10 cellular contexts compared by ENCODE assay signal in genomic region chr6:44254201-44254956, GRCh38. TPM values are rescaled to one million over a fixed set of nuclear protein-coding genes. Genes with fewer than 3 reads are reported as not detected.
DNase-seq lines count a peak whose midpoint lies in the region; ATAC-seq, FAIRE-seq and TF ChIP-seq lines count a peak whose summit lies in the region.
"Had no signal": no experiment of that assay in that cellular context is flagged by ENCODE, and none has a peak within 500 bp of the region (broad histone marks: within the 10 kb centered on the region; RNA-seq: fewer than 3 reads in every experiment).

No MANE protein-coding gene starts in this region.

- no peak overlapping the region for H3K27ac ChIP-seq in CD4-positive, CD25-positive, alpha-beta regulatory T cell (ENCODE audit: insufficient read depth, low read length, poor library complexity, severe bottlenecking)
- H3K27ac ChIP-seq in HEK293 (ENCODE audit: extremely low read depth, low read depth, low read length): no peak overlapping the region

- intact Hi-C loops in activated CD8-positive, alpha-beta T cell treated with anti-CD3 and anti-CD28 coated beads for 36 hours (cut with micrococcal nuclease): no loop called here

- no peak for ATAC-seq in CD4-positive, CD25-positive, alpha-beta regulatory T cell (ENCODE audit: low read depth in 2 of 2)
- ATAC-seq in activated CD8-positive, alpha-beta T cell treated with anti-CD3 and anti-CD28 coated beads for 36 hours: peak; percentile 1
- no peak for ATAC-seq in naive thymus-derived CD8-positive, alpha-beta T cell

- no peaks in the 10 kb centered on the region for H3K27me3 Mint-ChIP-seq in CD4-positive, CD25-positive, alpha-beta regulatory T cell
- H3K27me3 Mint-ChIP-seq in activated CD8-positive, alpha-beta T cell treated with anti-CD3 and anti-CD28 coated beads for 36 hours: no peaks in the 10 kb centered on the region
- H3K27me3 Mint-ChIP-seq in naive thymus-derived CD8-positive, alpha-beta T cell: no peaks in the 10 kb centered on the region

- CTCF ChIA-PET in HEK293 (lab: Yijun Ruan, JAX): interaction anchor here (0.6 to 3.2 kb wide), 23 partner anchors 8 to 1805 kb away, joined by 3 to 35 read pairs (median 4); partner anchors contain the start of genes AARS2 and SLC29A1
- CTCF ChIA-PET in activated CD8-positive, alpha-beta T cell treated with anti-CD3 and anti-CD28 coated beads for 36 hours (lab: Charles Lee): interaction anchor here (0.8 to 3.2 kb wide), 8 partner anchors 7 to 159 kb away, joined by 3 to 12 read pairs (median 6); no protein-coding TSS in a partner anchor

- no peak overlapping the region for H3K4me3 ChIP-seq in CD4-positive, CD25-positive, alpha-beta regulatory T cell (ENCODE audit: low read depth, low read length)
- no peak overlapping the region for H3K4me3 ChIP-seq in HEK293 (ENCODE audit: low read depth, low read length)

- H3K36me3 Mint-ChIP-seq in CD4-positive, CD25-positive, alpha-beta regulatory T cell: peaks cover 41% of the 10 kb centered on the region
- H3K36me3 Mint-ChIP-seq in activated CD8-positive, alpha-beta T cell treated with anti-CD3 and anti-CD28 coated beads for 36 hours (ENCODE audit: low read depth): peaks cover 56% of the 10 kb centered on the region
- peaks cover 8 to 70% (median 27%) of the 10 kb centered on the region in 3 donors for H3K36me3 Mint-ChIP-seq in naive thymus-derived CD8-positive, alpha-beta T cell

- H3K9me3 Mint-ChIP-seq in CD4-positive, CD25-positive, alpha-beta regulatory T cell: no peaks in the 10 kb centered on the region
- H3K9me3 Mint-ChIP-seq in activated CD8-positive, alpha-beta T cell treated with anti-CD3 and anti-CD28 coated beads for 36 hours: no peaks in the 10 kb centered on the region
- no peaks in the 10 kb centered on the region for H3K9me3 Mint-ChIP-seq in naive thymus-derived CD8-positive, alpha-beta T cell

- H3K4me3 Mint-ChIP-seq in CD4-positive, CD25-positive, alpha-beta regulatory T cell: peak overlapping the region in 3 of 4 donors; percentile 34 to 98 (median 65)
- H3K4me3 Mint-ChIP-seq in activated CD8-positive, alpha-beta T cell treated with anti-CD3 and anti-CD28 coated beads for 36 hours: peak overlapping the region; percentile 11
- peak overlapping the region in 6 of 10 donors; percentile 22 to 85 (median 71) for H3K4me3 Mint-ChIP-seq in naive thymus-derived CD8-positive, alpha-beta T cell

- peaks cover 6 to 83% (median 49%) of the 10 kb centered on the region in 4 donors for H3K4me1 Mint-ChIP-seq in CD4-positive, CD25-positive, alpha-beta regulatory T cell
- H3K4me1 Mint-ChIP-seq in activated CD8-positive, alpha-beta T cell treated with anti-CD3 and anti-CD28 coated beads for 36 hours (ENCODE audit: low read depth): peaks cover 75% of the 10 kb centered on the region
- peaks cover 51 to 88% (median 79%) of the 10 kb centered on the region in 4 donors for H3K4me1 Mint-ChIP-seq in naive thymus-derived CD8-positive, alpha-beta T cell

- H3K4me1 ChIP-seq in CD4-positive, CD25-positive, alpha-beta regulatory T cell (ENCODE audit: control insufficient read depth, insufficient read depth, low read length, poor library complexity, severe bottlenecking): peaks cover 29% of the 10 kb centered on the region
- no peaks in the 10 kb centered on the region for H3K4me1 ChIP-seq in HEK293 (ENCODE audit: control insufficient read depth, insufficient read depth, low read length)

- TF ChIP-seq CTCF in HEK293 (tag by site-specific recombination; IDR thresholded peaks at IDR 0.05) (no peak), D721Med (IDR thresholded peaks at IDR 0.05; ENCODE audit: insufficient read depth, missing control alignments) (no peak)
- TF ChIP-seq CTCF in activated CD8-positive, alpha-beta T cell treated with anti-CD3 and anti-CD28 coated beads for 36 hours (IDR thresholded peaks at IDR 0.05): no peak

- no peak for DNase-seq in CD4-positive, CD25-positive, alpha-beta regulatory T cell
- peak; percentile 28 for DNase-seq in activated CD8-positive, alpha-beta T cell treated with anti-CD3 and anti-CD28 coated beads for 36 hours
- DNase-seq in naive thymus-derived CD8-positive, alpha-beta T cell: no peak
- no peak for DNase-seq in NCI-H748 treated with DMSO at 0.1 percent for 48 hours (lab: John Stamatoyannopoulos, UW)
- no peak for DNase-seq in NCI-H2196 treated with DMSO at 0.1 percent for 48 hours (lab: John Stamatoyannopoulos, UW; ENCODE audit: unreplicated experiment)
- no peak for DNase-seq in D721Med (ENCODE audit: insufficient read length, low spot score)
- DNase-seq in NCI-H446 treated with DMSO at 0.1 percent for 48 hours (lab: John Stamatoyannopoulos, UW): no peak
- DNase-seq: cortex of kidney, NCI-H226 had no signal

- peak overlapping the region in 2 of 3 donors; percentile 76 to 79 for H3K27ac Mint-ChIP-seq in CD4-positive, CD25-positive, alpha-beta regulatory T cell
- peak overlapping the region; percentile 85 for H3K27ac Mint-ChIP-seq in activated CD8-positive, alpha-beta T cell treated with anti-CD3 and anti-CD28 coated beads for 36 hours
- peak overlapping the region in 9 of 10 donors; percentile 19 to 93 (median 74) for H3K27ac Mint-ChIP-seq in naive thymus-derived CD8-positive, alpha-beta T cell

- no peaks in the 10 kb centered on the region for H3K9me3 ChIP-seq in CD4-positive, CD25-positive, alpha-beta regulatory T cell (ENCODE audit: control insufficient read depth in 2 of 2, low read length in 2 of 2)
- no peaks in the 10 kb centered on the region for H3K9me3 ChIP-seq in HEK293 (ENCODE audit: control insufficient read depth, insufficient read depth, low read depth, low read length)

- no peak for FAIRE-seq in D721Med (lab: Jason Lieb, UNC)

- POLR2A ChIA-PET in HEK293 (lab: Yijun Ruan, JAX): interaction anchor here (0.6 to 3.7 kb wide), 5 partner anchors 8 to 40 kb away, joined by 3 to 131 read pairs (median 7); partner anchors contain the start of genes HSP90AB1 and SLC29A1
- POLR2A ChIA-PET in activated CD8-positive, alpha-beta T cell treated with anti-CD3 and anti-CD28 coated beads for 36 hours (lab: Charles Lee): interaction anchor here (0.8 to 17.2 kb wide), 13 partner anchors 8 to 81 kb away, joined by 3 to 486 read pairs (median 4); partner anchors contain the start of genes AARS2, HSP90AB1 and SLC29A1
- POLR2A ChIA-PET in naive thymus-derived CD8-positive, alpha-beta T cell (lab: Charles Lee): interaction anchor here (0.5 to 5.9 kb wide), 6 partner anchors 8 to 1507 kb away, joined by 3 to 156 read pairs (median 3); partner anchors contain the start of gene HSP90AB1

- H3K36me3 ChIP-seq in CD4-positive, CD25-positive, alpha-beta regulatory T cell (ENCODE audit: control insufficient read depth, insufficient read depth, low read length): peaks cover 67% of the 10 kb centered on the region
- H3K36me3 ChIP-seq in HEK293 (ENCODE audit: control insufficient read depth in 2 of 2, insufficient read depth in 1 of 2, low read length in 2 of 2): peaks cover 23 to 74% of the 10 kb centered on the region in 2 experiments

- H3K27me3 ChIP-seq in CD4-positive, CD25-positive, alpha-beta regulatory T cell (ENCODE audit: control insufficient read depth, insufficient read depth, low read length): no peaks in the 10 kb centered on the region

TF ChIP-seq in HEK293, 187 proteins besides CTCF, POLR2A, EP300 and RAD21 (continues in another document):
- TF ChIP-seq ZNF776 (tag by site-specific recombination; IDR thresholded peaks at IDR 0.05; ENCODE audit: borderline replicate concordance) (no peak), ZNF571 (tag by site-specific recombination; IDR thresholded peaks at IDR 0.05) (no peak), ZFP37 (tag by site-specific recombination; IDR thresholded peaks at IDR 0.05) (no peak), EGR2 (tag by site-specific recombination; IDR thresholded peaks at IDR 0.05; ENCODE audit: low read depth) (0 out of 2 replicates have a peak, but pooled peaks have one; percentile 9), ZNF366 (tag by site-specific recombination; conservative IDR thresholded peaks at IDR 0.05) (0 out of 2 replicates have a peak, but pooled peaks have one; percentile 16)

RNA-seq across cellular contexts. Expression of gene SLC35B2, which starts 2.9 kb away (rescaled TPM):
- 14.8 TPM for total RNA-seq in CD4-positive, CD25-positive, alpha-beta regulatory T cell
- polyA plus RNA-seq in CD4-positive, CD25-positive, alpha-beta regulatory T cell: 10 to 100 TPM; 33.0 to 42.4 (median 36.8) TPM
- 10 to 100 TPM; 15.4 to 16.7 TPM for total RNA-seq in activated CD8-positive, alpha-beta T cell treated with anti-CD3 and anti-CD28 coated beads for 36 hours
- 10 to 100 TPM; 18.0 to 18.3 TPM for total RNA-seq in naive thymus-derived CD8-positive, alpha-beta T cell
- 10 to 100 TPM; 31.9 to 40.1 (median 39.0) TPM for polyA plus RNA-seq in naive thymus-derived CD8-positive, alpha-beta T cell

RNA-seq across cellular contexts. Expression of gene HSP90AB1, which starts 7.5 kb away (rescaled TPM):
- total RNA-seq in CD4-positive, CD25-positive, alpha-beta regulatory T cell: 399 TPM
- 100 to 1,000 TPM; 264 to 426 (median 333) TPM for polyA plus RNA-seq in CD4-positive, CD25-positive, alpha-beta regulatory T cell
- 1,000 to 10,000 TPM; 2,124 to 2,130 TPM for total RNA-seq in activated CD8-positive, alpha-beta T cell treated with anti-CD3 and anti-CD28 coated beads for 36 hours
- total RNA-seq in naive thymus-derived CD8-positive, alpha-beta T cell: 100 to 1,000 TPM; 480 to 502 TPM
- polyA plus RNA-seq in naive thymus-derived CD8-positive, alpha-beta T cell: 100 to 1,000 TPM; 420 to 607 (median 518) TPM

RNA-seq across cellular contexts. Expression of gene NFKBIE, which starts 11.0 kb away (rescaled TPM):
- total RNA-seq in CD4-positive, CD25-positive, alpha-beta regulatory T cell: 53.8 TPM
- polyA plus RNA-seq in CD4-positive, CD25-positive, alpha-beta regulatory T cell: 1 to 10 TPM; 3.6 to 7.0 (median 6.1) TPM
- total RNA-seq in activated CD8-positive, alpha-beta T cell treated with anti-CD3 and anti-CD28 coated beads for 36 hours: 10 to 100 TPM; 13.3 to 17.9 TPM
- total RNA-seq in naive thymus-derived CD8-positive, alpha-beta T cell: 10 to 100 TPM; 11.4 to 14.4 TPM
- polyA plus RNA-seq in naive thymus-derived CD8-positive, alpha-beta T cell: 1 to 10 TPM; 2.7 to 4.1 (median 3.6) TPM

RNA-seq across cellular contexts. Expression of gene TMEM151B, which starts 15.9 kb away (rescaled TPM):
- total RNA-seq in CD4-positive, CD25-positive, alpha-beta regulatory T cell: not detected
- polyA plus RNA-seq in CD4-positive, CD25-positive, alpha-beta regulatory T cell: not detected
- total RNA-seq in activated CD8-positive, alpha-beta T cell treated with anti-CD3 and anti-CD28 coated beads for 36 hours: under 1 TPM in 1 of 2 experiments, not detected in 1; 0.05 TPM
- total RNA-seq in naive thymus-derived CD8-positive, alpha-beta T cell: not detected
- not detected for polyA plus RNA-seq in naive thymus-derived CD8-positive, alpha-beta T cell

RNA-seq across cellular contexts. Expression of gene SLC29A1, which starts 31.0 kb away (rescaled TPM):
- total RNA-seq in CD4-positive, CD25-positive, alpha-beta regulatory T cell: 2.6 TPM
- 1 to 10 TPM; 3.3 to 6.1 (median 3.9) TPM for polyA plus RNA-seq in CD4-positive, CD25-positive, alpha-beta regulatory T cell
- total RNA-seq in activated CD8-positive, alpha-beta T cell treated with anti-CD3 and anti-CD28 coated beads for 36 hours: 10 to 100 TPM; 56.1 to 57.4 TPM
- total RNA-seq in naive thymus-derived CD8-positive, alpha-beta T cell: 1 to 10 TPM; 1.3 to 2.3 TPM
- 1 to 10 TPM; 2.0 to 2.6 (median 2.5) TPM for polyA plus RNA-seq in naive thymus-derived CD8-positive, alpha-beta T cell

Comparison
In these comparisons a context has a peak if more than half of its experiments do, and no peak if none do; other contexts are left out.
1. H3K4me3 Mint-ChIP-seq: peak in every context shown above with its lines; median percentile 71 in naive thymus-derived CD8-positive, alpha-beta T cell; 65 in CD4-positive, CD25-positive, alpha-beta regulatory T cell; 11 in activated CD8-positive, alpha-beta T cell treated with anti-CD3 and anti-CD28 coated beads for 36 hours.